In the genomic region with DNA sequence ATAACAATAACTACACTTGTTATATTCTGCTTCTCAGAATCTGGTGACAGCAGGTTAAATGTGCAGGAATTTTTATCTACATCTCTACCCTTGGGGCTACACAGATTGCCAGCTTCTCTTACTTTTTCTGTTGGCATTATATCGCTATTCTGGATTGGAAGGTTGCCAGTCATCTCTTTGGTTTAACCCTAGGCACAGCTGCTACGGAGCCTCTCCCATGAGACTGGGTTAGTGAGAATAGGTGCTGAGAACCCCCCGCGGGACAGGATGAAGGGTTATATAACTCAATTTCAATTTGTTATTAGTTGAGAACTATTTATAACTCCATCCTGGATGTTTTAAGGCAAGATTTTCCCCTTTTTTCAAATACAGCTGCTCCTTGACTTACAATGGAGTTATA, we compare ENCODE assay signal across 17 cellular contexts.
DNase-seq lines count a peak whose midpoint lies in the region; ATAC-seq and TF ChIP-seq lines count a peak whose summit lies in the region.
"Had no signal": no experiment of that assay in that cellular context is flagged by ENCODE, and none has a peak within 500 bp of the region (broad histone marks: within the 10 kb centered on the region; RNA-seq: fewer than 3 reads in every experiment).

No MANE protein-coding gene starts in this region.

- H3K9me3 ChIP-seq in BE2C: peaks cover 2% of the 10 kb centered on the region; the same call in 1 of the 2 replicates
- H3K9me3 ChIP-seq in DOHH2 (ENCODE audit: control insufficient read depth, insufficient read depth, low read length): peaks cover 11% of the 10 kb centered on the region; the same call in 1 of the 2 replicates
- peaks cover 10% of the 10 kb centered on the region for H3K9me3 ChIP-seq in Karpas-422 (ENCODE audit: low read length)

- TF ChIP-seq CTCF in BE2C (IDR thresholded peaks at IDR 0.05; ENCODE audit: low read depth, low read length) (no peak), DOHH2 (IDR thresholded peaks at IDR 0.05; ENCODE audit: low read depth, low read length, poor library complexity, severe bottlenecking) (no peak), activated B cell treated with CpG ODN at 0.5 μM for 24 hours (IDR thresholded peaks at IDR 0.05) (no peak)

- H3K36me3 Mint-ChIP-seq in activated B cell treated with CpG ODN at 0.5 μM for 24 hours (ENCODE audit: low read depth): peaks cover 42% of the 10 kb centered on the region

- no peaks in the 10 kb centered on the region for H3K9me2 ChIP-seq in DOHH2 (replicated peaks; ENCODE audit: control insufficient read depth, low read length)
- no peaks in the 10 kb centered on the region for H3K9me2 ChIP-seq in Karpas-422 (replicated peaks; ENCODE audit: insufficient read depth, low read length)

- POLR2A ChIA-PET in activated B cell treated with CpG ODN at 0.5 μM for 24 hours (lab: Charles Lee): interaction anchor here (1.0 kb wide), 1 partner anchor 37 kb away, joined by 4 read pairs; no protein-coding TSS in a partner anchor

- H3K4me3 ChIP-seq in BE2C (ENCODE audit: low read depth, low read length) (no peak overlapping the region), DOHH2 (ENCODE audit: low read length) (no peak overlapping the region), Karpas-422 (ENCODE audit: low read length) (peak overlapping the region; percentile 31)
- H3K4me3 ChIP-seq: heart left ventricle, lower lobe of right lung, psoas muscle, smooth muscle cell had no signal

- no peak overlapping the region for H3K27ac ChIP-seq in DOHH2 (ENCODE audit: low read depth, low read length)
- peak overlapping the region; percentile 85 for H3K27ac ChIP-seq in Karpas-422 (ENCODE audit: low read length)
- H3K27ac ChIP-seq: heart left ventricle, lower lobe of right lung, psoas muscle, VCaP had no signal

- no peaks in the 10 kb centered on the region for H3K4me1 ChIP-seq in BE2C
- peaks cover 44% of the 10 kb centered on the region for H3K4me1 ChIP-seq in DOHH2 (ENCODE audit: control insufficient read depth, low read length)
- H3K4me1 ChIP-seq in Karpas-422 (ENCODE audit: low read length): peaks cover 56% of the 10 kb centered on the region

- no peaks in the 10 kb centered on the region for H3K27me3 Mint-ChIP-seq in activated B cell treated with CpG ODN at 0.5 μM for 24 hours

- H3K27ac Mint-ChIP-seq in activated B cell treated with CpG ODN at 0.5 μM for 24 hours: peak overlapping the region; percentile 27

- H3K4me1 Mint-ChIP-seq in activated B cell treated with CpG ODN at 0.5 μM for 24 hours: peaks cover 53% of the 10 kb centered on the region

- H3K36me3 ChIP-seq in BE2C (no peaks in the 10 kb centered on the region), DOHH2 (ENCODE audit: control insufficient read depth, low read length) (peaks cover 14% of the 10 kb centered on the region), Karpas-422 (ENCODE audit: insufficient read depth, low read length) (no peaks in the 10 kb centered on the region)
- H3K36me3 ChIP-seq: heart left ventricle, lower lobe of right lung had no signal

- DNase-seq in BE2C: peak; percentile 10
- peak; percentile 80 for DNase-seq in Karpas-422
- no peak for DNase-seq in activated B cell treated with CpG ODN at 0.5 μM for 24 hours
- no peak for DNase-seq in SW 1271 (lab: John Stamatoyannopoulos, UW)
- DNase-seq in stimulated activated CD4-positive, alpha-beta T cell treated with anti-CD3 and anti-CD28 coated beads, Interleukin-4, amount 100 ng/mL, for 4 hours: no peak
- no peak for DNase-seq in NCI-H2196 (lab: John Stamatoyannopoulos, UW; ENCODE audit: unreplicated experiment)
- DNase-seq: activated gamma-delta T cell treated with Interleukin-2 at 50 U/mL for 16 hours; aorta; cerebellar nuclear complex; effector CD8-positive, alpha-beta T cell; heart left ventricle; lower lobe of right lung; natural killer cell; psoas muscle had no signal

- intact Hi-C loops in activated B cell treated with CpG ODN at 0.5 μM for 24 hours (cut with micrococcal nuclease): loop anchor here (5.0 kb wide), 2 partner anchors 34 to 54 kb away; no protein-coding TSS in a partner anchor

- H3K79me2 ChIP-seq in DOHH2 (ENCODE audit: control insufficient read depth, low read length) (peaks cover 9% of the 10 kb centered on the region; the same call in 1 of the 2 replicates), Karpas-422 (ENCODE audit: low read length) (peaks cover 46% of the 10 kb centered on the region)

- peak; percentile 63 for ATAC-seq in activated B cell treated with CpG ODN at 0.5 μM for 24 hours (ENCODE audit: low read depth)
- ATAC-seq: heart left ventricle, lower lobe of right lung, natural killer cell, psoas muscle had no signal

- H3K4me2 ChIP-seq in DOHH2 (ENCODE audit: low read length): peak overlapping the region; percentile 11
- H3K4me2 ChIP-seq in Karpas-422 (ENCODE audit: low read depth, low read length, poor library complexity, severe bottlenecking): peak overlapping the region; percentile 65
- H3K4me2 ChIP-seq: smooth muscle cell had no signal

- H3K27me3 ChIP-seq in BE2C (no peaks in the 10 kb centered on the region), DOHH2 (ENCODE audit: control insufficient read depth, low read length) (no peaks in the 10 kb centered on the region), Karpas-422 (ENCODE audit: low read length) (no peaks in the 10 kb centered on the region)
- H3K27me3 ChIP-seq: heart left ventricle had no signal

- H3K9ac ChIP-seq in Karpas-422 (ENCODE audit: low read length): peak overlapping the region; percentile 2; the same call in 1 of the 2 replicates

- CTCF ChIA-PET in activated B cell treated with CpG ODN at 0.5 μM for 24 hours (lab: Charles Lee): interaction anchor here (0.8 kb wide), 1 partner anchor 173 kb away, joined by 3 read pairs; no protein-coding TSS in a partner anchor

- H4K20me1 ChIP-seq in DOHH2 (ENCODE audit: control insufficient read depth, insufficient read depth, low read depth, low read length) (no peaks in the 10 kb centered on the region), Karpas-422 (ENCODE audit: insufficient read depth, low read depth, low read length) (no peaks in the 10 kb centered on the region)

- H2AFZ ChIP-seq in Karpas-422 (ENCODE audit: low read length): no peak overlapping the region

- H3K4me3 Mint-ChIP-seq in activated B cell treated with CpG ODN at 0.5 μM for 24 hours: peak overlapping the region; percentile 52
- H3K4me3 Mint-ChIP-seq: natural killer cell had no signal

- H3K9me3 Mint-ChIP-seq in activated B cell treated with CpG ODN at 0.5 μM for 24 hours: peaks cover 10% of the 10 kb centered on the region

- H3F3A ChIP-seq in DOHH2 (ENCODE audit: control insufficient read depth, insufficient read depth): no peaks in the 10 kb centered on the region

Comparison
In these comparisons a context has a peak if more than half of its experiments do, and no peak if none do; other contexts are left out.
1. DNase-seq: peak in BE2C (single experiment) and Karpas-422 (single experiment); none in activated B cell treated with CpG ODN at 0.5 μM for 24 hours (single experiment), SW 1271 (0 of 2), stimulated activated CD4-positive, alpha-beta T cell treated with anti-CD3 and anti-CD28 coated beads, Interleukin-4, amount 100 ng/mL, for 4 hours (0 of 2) and NCI-H2196 (single experiment).